20 cellular contexts compared by ENCODE assay signal in genomic region chr12:25585662-25586061, GRCh38. TPM values are rescaled to one million over a fixed set of nuclear protein-coding genes. Genes with fewer than 3 reads are reported as not detected.
DNase-seq lines count a peak whose midpoint lies in the region; ATAC-seq and TF ChIP-seq lines count a peak whose summit lies in the region.
"Had no signal": no experiment of that assay in that cellular context is flagged by ENCODE, and none has a peak within 500 bp of the region (broad histone marks: within the 10 kb centered on the region; RNA-seq: fewer than 3 reads in every experiment).

No MANE protein-coding gene starts in this region.

- TF ChIP-seq POLR2A in breast epithelium (IDR thresholded peaks at IDR 0.05): no peak

- peak overlapping the region; percentile 66 for H3K27ac ChIP-seq in GM23248
- peak overlapping the region; percentile 52 to 71 for H3K27ac ChIP-seq in breast epithelium
- H3K27ac ChIP-seq in foreskin keratinocyte: no peak overlapping the region
- H3K27ac ChIP-seq in osteoblast (ENCODE audit: low read depth, low read length): peak overlapping the region; percentile 18
- H3K27ac ChIP-seq: A549, SJCRH30 had no signal

- no peaks in the 10 kb centered on the region for H3K79me2 ChIP-seq in GM23248 (ENCODE audit: insufficient read depth)
- H3K79me2 ChIP-seq in osteoblast (ENCODE audit: insufficient read depth, low read length): no peaks in the 10 kb centered on the region

- H3K36me3 Mint-ChIP-seq in natural killer cell treated with Interleukin-12 subunit alpha and Interleukin-12 subunit beta and Interleukin-15 and Interleukin-18, amount 100 ng/mL, for 72 hours: peaks cover 5% of the 10 kb centered on the region
- H3K36me3 Mint-ChIP-seq: IgD-negative memory B cell had no signal

- H4K20me1 ChIP-seq in GM23248 (ENCODE audit: insufficient read depth) (no peaks in the 10 kb centered on the region), osteoblast (ENCODE audit: insufficient read depth, low read length) (no peaks in the 10 kb centered on the region)

- H3K4me1 ChIP-seq in GM23248 (ENCODE audit: insufficient read depth) (peaks cover 25% of the 10 kb centered on the region), breast epithelium (no peaks in the 10 kb centered on the region), foreskin keratinocyte (peaks cover 6% of the 10 kb centered on the region), osteoblast (ENCODE audit: insufficient read depth, low read length) (peaks cover 13% of the 10 kb centered on the region)
- H3K4me1 ChIP-seq: A549, SJCRH30 had no signal

- H3K9me3 Mint-ChIP-seq in natural killer cell treated with Interleukin-12 subunit alpha and Interleukin-12 subunit beta and Interleukin-15 and Interleukin-18, amount 100 ng/mL, for 72 hours: peaks cover 9% of the 10 kb centered on the region

- H3K9me3 ChIP-seq in GM23248 (ENCODE audit: low read depth): no peaks in the 10 kb centered on the region
- H3K9me3 ChIP-seq in breast epithelium: no peaks in the 10 kb centered on the region
- no peaks in the 10 kb centered on the region for H3K9me3 ChIP-seq in osteoblast (ENCODE audit: low read depth, low read length)
- H3K9me3 ChIP-seq: SJCRH30 had no signal

- no peak overlapping the region for H2AFZ ChIP-seq in GM23248
- no peak overlapping the region for H2AFZ ChIP-seq in osteoblast (ENCODE audit: low read length)

- H3K36me3 ChIP-seq in GM23248 (ENCODE audit: low read depth): no peaks in the 10 kb centered on the region
- no peaks in the 10 kb centered on the region for H3K36me3 ChIP-seq in breast epithelium
- no peaks in the 10 kb centered on the region for H3K36me3 ChIP-seq in osteoblast (ENCODE audit: insufficient read depth, low read length)
- H3K36me3 ChIP-seq: SJCRH30 had no signal

- H3K27ac Mint-ChIP-seq in natural killer cell treated with Interleukin-12 subunit alpha and Interleukin-12 subunit beta and Interleukin-15 and Interleukin-18, amount 100 ng/mL, for 72 hours: no peak overlapping the region
- H3K27ac Mint-ChIP-seq: IgD-negative memory B cell had no signal

- no peak for TF ChIP-seq CTCF in breast epithelium (IDR thresholded peaks at IDR 0.05)
- no peak for TF ChIP-seq CTCF in foreskin keratinocyte (conservative IDR thresholded peaks at IDR 0.05)
- no peak for TF ChIP-seq CTCF in osteoblast (IDR thresholded peaks at IDR 0.05; ENCODE audit: extremely low read depth, low read depth, low read length)
- TF ChIP-seq CTCF in GM10248 (IDR thresholded peaks at IDR 0.05; ENCODE audit: control extremely low read depth, extremely low read depth, low read depth, missing control alignments): no peak

- no peak for ATAC-seq in foreskin keratinocyte
- no peak for ATAC-seq in natural killer cell treated with Interleukin-12 subunit alpha and Interleukin-12 subunit beta and Interleukin-15 and Interleukin-18, amount 100 ng/mL, for 72 hours
- ATAC-seq: A549 had no signal

- H3K4me1 Mint-ChIP-seq in natural killer cell treated with Interleukin-12 subunit alpha and Interleukin-12 subunit beta and Interleukin-15 and Interleukin-18, amount 100 ng/mL, for 72 hours (ENCODE audit: low read depth in 2 of 2): peaks cover 10 to 20% of the 10 kb centered on the region in 2 donors

- H3K9me2 ChIP-seq in GM23248 (ENCODE audit: insufficient read depth): no peaks in the 10 kb centered on the region

- H3K27me3 Mint-ChIP-seq in natural killer cell treated with Interleukin-12 subunit alpha and Interleukin-12 subunit beta and Interleukin-15 and Interleukin-18, amount 100 ng/mL, for 72 hours: no peaks in the 10 kb centered on the region

- DNase-seq in GM23248 (peak; percentile 72), breast epithelium (ENCODE audit: low spot score in 2 of 2) (no peak), foreskin keratinocyte (peak; percentile 37 to 50), osteoblast (ENCODE audit: insufficient read length, low spot score, missing footprints) (no peak), GM10248 (ENCODE audit: extremely low spot score) (no peak), H4 (ENCODE audit: low spot score) (no peak)
- no peak for DNase-seq in natural killer cell treated with Interleukin-12 subunit alpha and Interleukin-12 subunit beta and Interleukin-15 and Interleukin-18, amount 100 ng/mL, for 72 hours (ENCODE audit: low spot score)
- no peak for DNase-seq in activated CD8-positive, alpha-beta memory T cell treated with anti-CD3 and anti-CD28 coated beads for 24 hours
- DNase-seq: DND-41, GF-D8, GOT3, NCI-H187, NCI-H226, NCI-H69, RPMI8226 had no signal

- H3K4me3 Mint-ChIP-seq in natural killer cell treated with Interleukin-12 subunit alpha and Interleukin-12 subunit beta and Interleukin-15 and Interleukin-18, amount 100 ng/mL, for 72 hours: no peak overlapping the region
- H3K4me3 Mint-ChIP-seq: IgD-negative memory B cell had no signal

- 20 to 34% methylated on average over 5 of the region's 5 CpGs for whole genome bisulfite sequencing in GM23248 (ENCODE audit: low coverage in 1 of 2, low lambda C conversion rate in 2 of 2, missing lambda C conversion rate in 2 of 2), 2 experiments

- peaks cover 19% of the 10 kb centered on the region for H3F3A ChIP-seq in GM23248 (ENCODE audit: insufficient read depth)

- H3K9ac ChIP-seq in GM23248: 0 out of 2 replicates have a peak overlapping the region, but pooled peaks have one; percentile 16

- intact Hi-C loops in breast epithelium (cut with DNase I; ENCODE audit: low total_unique reads): no loop called here

- peak overlapping the region; percentile 62 for H3K4me2 ChIP-seq in GM23248 (ENCODE audit: unreplicated experiment)
- H3K4me2 ChIP-seq in osteoblast (ENCODE audit: insufficient read depth, low read length): peak overlapping the region; percentile 1
- H3K4me2 ChIP-seq: A549 had no signal

- POLR2A ChIA-PET in GM10248 (lab: Yijun Ruan, JAX): no interaction called here

- CTCF ChIA-PET in GM10248 (lab: Yijun Ruan, JAX): no interaction called here

- H3K27me3 ChIP-seq in GM23248 (replicated peaks; ENCODE audit: insufficient read depth) (no peaks in the 10 kb centered on the region), breast epithelium (no peaks in the 10 kb centered on the region), foreskin keratinocyte (no peaks in the 10 kb centered on the region), osteoblast (ENCODE audit: insufficient read depth, low read length) (no peaks in the 10 kb centered on the region)
- H3K27me3 ChIP-seq: SJCRH30 had no signal

- H3K4me3 ChIP-seq in GM23248 (0 out of 2 replicates have a peak overlapping the region, but pooled peaks have one; percentile 1), breast epithelium (no peak overlapping the region), osteoblast (ENCODE audit: insufficient read depth, low read length) (no peak overlapping the region)
- H3K4me3 ChIP-seq: A549, SJCRH30 had no signal

- in situ Hi-C loops in GM23248 (cut with MboI): no loop called here

RNA-seq across cellular contexts. Expression of gene LMNTD1, which starts 32.6 kb away (rescaled TPM):
- 0.13 and 0.43 TPM in 2 replicates for total RNA-seq in GM23248 (2014; rRNA removed; shearing (Covaris generic))
- polyA plus RNA-seq in GM23248 (2016; fragmentation: Nextera tagmentation; extraction: Ambion mirVana): 0.39 and 0.58 TPM in 2 replicates
- total RNA-seq in breast epithelium: not detected
- total RNA-seq in foreskin keratinocyte: not detected in 2 replicates
- not detected in 2 replicates for polyA plus RNA-seq in foreskin keratinocyte
- not detected in 2 replicates for total RNA-seq in osteoblast
- not detected for total RNA-seq in natural killer cell treated with Interleukin-12 subunit alpha and Interleukin-12 subunit beta and Interleukin-15 and Interleukin-18, amount 100 ng/mL, for 72 hours
- not detected in 2 replicates for total RNA-seq in H4 (2014; rRNA removed; shearing (Covaris generic))
- total RNA-seq: HT1080, LHCN-M2, SJCRH30 had no signal
- polyA plus RNA-seq: A549, IgD-negative memory B cell had no signal

Comparison
In these comparisons a context has a peak if more than half of its experiments do, and no peak if none do; other contexts are left out.
1. DNase-seq: peak in GM23248 (single experiment) and foreskin keratinocyte (2 of 2); none in breast epithelium (0 of 2), osteoblast (single experiment), natural killer cell treated with Interleukin-12 subunit alpha and Interleukin-12 subunit beta and Interleukin-15 and Interleukin-18, amount 100 ng/mL, for 72 hours (single experiment), activated CD8-positive, alpha-beta memory T cell treated with anti-CD3 and anti-CD28 coated beads for 24 hours (single experiment), GM10248 (single experiment) and H4 (single experiment).